In genomic region chr17:50890675-50891516, GRCh38 we compare ENCODE assay signal across 1 cellular context.
TF ChIP-seq lines count a peak whose summit lies in the region.

No MANE protein-coding gene starts in this region.

TF ChIP-seq in HepG2, 621 proteins besides CTCF, POLR2A, EP300 and RAD21 (continued from another document and continues in another):
- TF ChIP-seq ZBTB34 (CRISPR knock-in tag; IDR thresholded peaks at IDR 0.05) = peak; percentile 91
- TF ChIP-seq ZNF782 (CRISPR knock-in tag; IDR thresholded peaks at IDR 0.05; ENCODE audit: borderline replicate concordance) = no peak; the same call in 1 of the 2 replicates
- TF ChIP-seq ZNF180 (CRISPR knock-in tag; IDR thresholded peaks at IDR 0.05; ENCODE audit: borderline replicate concordance, low read depth) = no peak
- no peak for TF ChIP-seq E2F1 (CRISPR knock-in tag; IDR thresholded peaks at IDR 0.05)
- no peak for TF ChIP-seq CHD2 (IDR thresholded peaks at IDR 0.05; ENCODE audit: low read depth, low read length)
- peak; percentile 36; the same call in 1 of the 2 replicates for TF ChIP-seq ZNF292 (CRISPR knock-in tag; IDR thresholded peaks at IDR 0.05; ENCODE audit: borderline replicate concordance, low read depth)
- 0 out of 2 replicates have a peak, but pooled peaks have one; percentile 53 for TF ChIP-seq ZMAT3 (CRISPR knock-in tag; conservative IDR thresholded peaks at IDR 0.05)
- TF ChIP-seq MBD4 (IDR thresholded peaks at IDR 0.05; ENCODE audit: borderline replicate concordance, low read length) = peak; percentile 84; the same call in 1 of the 2 replicates
- TF ChIP-seq ZBTB3 (CRISPR knock-in tag; IDR thresholded peaks at IDR 0.05; ENCODE audit: borderline replicate concordance, low read depth) = peak; percentile 83; the same call in 1 of the 2 replicates
- no peak for TF ChIP-seq ZNF142 (CRISPR knock-in tag; IDR thresholded peaks at IDR 0.05)
- peak; percentile 30; the same call in 1 of the 2 replicates for TF ChIP-seq STAG1 (CRISPR knock-in tag; IDR thresholded peaks at IDR 0.05)
- peak; percentile 98 for TF ChIP-seq FOSL2 (CRISPR knock-in tag; IDR thresholded peaks at IDR 0.05)
- 0 out of 2 replicates have a peak, but pooled peaks have one; percentile 59 for TF ChIP-seq TGIF2 (CRISPR knock-in tag; IDR thresholded peaks at IDR 0.05)
- TF ChIP-seq AHDC1 (CRISPR knock-in tag; IDR thresholded peaks at IDR 0.05; ENCODE audit: borderline replicate concordance) = peak; percentile 95; the same call in 1 of the 2 replicates
- TF ChIP-seq PREB (CRISPR knock-in tag; IDR thresholded peaks at IDR 0.05) = no peak
- peak; percentile 73; the same call in 1 of the 2 replicates for TF ChIP-seq KDM3A (CRISPR knock-in tag; IDR thresholded peaks at IDR 0.05; ENCODE audit: low read depth)
- peak; percentile 94 for TF ChIP-seq LCORL (IDR thresholded peaks at IDR 0.05)
- peak; percentile 97 for TF ChIP-seq LCORL (CRISPR knock-in tag; IDR thresholded peaks at IDR 0.05)
- TF ChIP-seq TBX2 (CRISPR knock-in tag; IDR thresholded peaks at IDR 0.05; ENCODE audit: borderline replicate concordance) = peak; percentile 94
- TF ChIP-seq PRDM4 (CRISPR knock-in tag; IDR thresholded peaks at IDR 0.05; ENCODE audit: borderline replicate concordance) = no peak
- TF ChIP-seq RORA (CRISPR knock-in tag; IDR thresholded peaks at IDR 0.05) = 0 out of 2 replicates have a peak, but pooled peaks have one; percentile 82
- peak; percentile 51; the same call in 1 of the 2 replicates for TF ChIP-seq SP140L (CRISPR knock-in tag; IDR thresholded peaks at IDR 0.05; ENCODE audit: borderline replicate concordance)
- no peak for TF ChIP-seq POLR2AphosphoS2 (IDR thresholded peaks at IDR 0.05; ENCODE audit: low read depth, low read length)
- peak; percentile 77; the same call in 1 of the 2 replicates for TF ChIP-seq ETV5 (CRISPR knock-in tag; IDR thresholded peaks at IDR 0.05; ENCODE audit: borderline replicate concordance)
- TF ChIP-seq SIX4 (CRISPR knock-in tag; IDR thresholded peaks at IDR 0.05) = 0 out of 2 replicates have a peak, but pooled peaks have one; percentile 53
- peak; percentile 89 for TF ChIP-seq ZNF614 (CRISPR knock-in tag; IDR thresholded peaks at IDR 0.05; ENCODE audit: borderline replicate concordance)
- peak; percentile 88; the same call in 1 of the 2 replicates for TF ChIP-seq GATA4 (IDR thresholded peaks at IDR 0.05; ENCODE audit: borderline replicate concordance, low read depth)
- no peak for TF ChIP-seq ZNF513 (CRISPR knock-in tag; conservative IDR thresholded peaks at IDR 0.05)
- peak; percentile 67; the same call in 1 of the 2 replicates for TF ChIP-seq ZNF331 (CRISPR knock-in tag; IDR thresholded peaks at IDR 0.05)
- no peak for TF ChIP-seq ZSCAN5A (CRISPR knock-in tag; IDR thresholded peaks at IDR 0.05; ENCODE audit: borderline replicate concordance)
- TF ChIP-seq XRCC5 (optimal IDR thresholded peaks at IDR 0.05; ENCODE audit: low read length) = no peak
- TF ChIP-seq NFKBIZ (CRISPR knock-in tag; IDR thresholded peaks at IDR 0.05) = peak; percentile 70; the same call in 1 of the 2 replicates
- no peak for TF ChIP-seq TRAFD1 (CRISPR knock-in tag; IDR thresholded peaks at IDR 0.05; ENCODE audit: borderline replicate concordance)
